Comparison of ENCODE assay signal across 26 cellular contexts in genomic region chr2:53452400-53452799, GRCh38.
A peak's percentile ranks its signal among the peaks of the same experiment; 100 is the strongest.
DNase-seq lines count a peak whose midpoint lies in the region; ATAC-seq, FAIRE-seq and TF ChIP-seq lines count a peak whose summit lies in the region.
"Had no signal": no experiment of that assay in that cellular context is flagged by ENCODE, and none has a peak within 500 bp of the region (broad histone marks: within the 10 kb centered on the region; RNA-seq: fewer than 3 reads in every experiment).

No MANE protein-coding gene starts in this region.

- H3K27ac ChIP-seq in GM23338 (ENCODE audit: low read depth), result no peak overlapping the region
- H3K27ac ChIP-seq in H1 (ENCODE audit: low read depth, low read length), result no peak overlapping the region
- H3K27ac ChIP-seq: Peyer's patch had no signal

- H3K79me1 ChIP-seq in H1 (ENCODE audit: low read depth, low read length), result no peaks in the 10 kb centered on the region

- H2AK5ac ChIP-seq in H1 (ENCODE audit: low read depth, low read length), result no peak overlapping the region

- H4K91ac ChIP-seq in H1 (replicated peaks; ENCODE audit: insufficient read length, low read length), result no peak overlapping the region

- H4K20me1 ChIP-seq in GM23338 (replicated peaks; ENCODE audit: insufficient read depth), result no peaks in the 10 kb centered on the region
- no peaks in the 10 kb centered on the region for H4K20me1 ChIP-seq in H1 (replicated peaks in 1 of 2; ENCODE audit: control insufficient read depth in 1 of 2, insufficient read depth in 2 of 2, low read length in 2 of 2)

- H3K14ac ChIP-seq in H1 (ENCODE audit: insufficient read length), result no peak overlapping the region

- POLR2A ChIA-PET in H1 (lab: Charles Lee; ENCODE audit: partially characterized antibody), result no interaction called here
- POLR2A ChIA-PET in activated CD4-positive, alpha-beta T cell treated with anti-CD3 and anti-CD28 coated beads for 36 hours (lab: Charles Lee), result no interaction called here

- H3K4me3 Mint-ChIP-seq in GM23338, result no peak overlapping the region
- no peak overlapping the region for H3K4me3 Mint-ChIP-seq in activated CD4-positive, alpha-beta T cell treated with anti-CD3 and anti-CD28 coated beads for 36 hours
- H3K4me3 Mint-ChIP-seq: CD4-positive, alpha-beta memory T cell; H9; HFFc6; IgD-negative memory B cell had no signal

- no peak for TF ChIP-seq CTCF in GM23338 (conservative IDR thresholded peaks at IDR 0.05; ENCODE audit: low read depth in 2 of 2)
- TF ChIP-seq CTCF in H1 (IDR thresholded peaks at IDR 0.05; ENCODE audit: control extremely low read depth in 1 of 3, insufficient read depth in 1 of 3, low read depth in 1 of 3, low read length in 3 of 3), result no peak

- H2AFZ ChIP-seq in GM23338 (no peak overlapping the region), H1 (ENCODE audit: low read length) (no peak overlapping the region)

- FAIRE-seq in H1 (lab: Jason Lieb, UNC), result no peak
- FAIRE-seq: GM12892 had no signal

- no peaks in the 10 kb centered on the region; the same call in 1 of the 2 replicates for H3K23me2 ChIP-seq in H1 (ENCODE audit: low read depth, low read length)

- H3K9ac ChIP-seq in H1 (replicated peaks in 1 of 4; ENCODE audit: extremely low read depth in 1 of 4, low read depth in 3 of 4, low read length in 3 of 4), result no peak overlapping the region
- H3K9ac ChIP-seq: SK-N-SH had no signal

- H3K4me3 ChIP-seq in GM23338 (no peak overlapping the region), H1 (ENCODE audit: extremely low read depth in 1 of 4, insufficient read depth in 2 of 4, low read depth in 3 of 4, low read length in 4 of 4) (no peak overlapping the region)
- H3K4me3 ChIP-seq: Peyer's patch had no signal

- H2BK5ac ChIP-seq in H1 (ENCODE audit: low read depth, low read length), result no peak overlapping the region

- H3K23ac ChIP-seq in H1 (ENCODE audit: insufficient read length), result no peak overlapping the region

- no peaks in the 10 kb centered on the region for H3F3A ChIP-seq in GM23338 (replicated peaks; ENCODE audit: low read depth)

- no peak overlapping the region for H3K56ac ChIP-seq in H1 (replicated peaks; ENCODE audit: insufficient read length, low read depth, low read length)

- H3K36me3 ChIP-seq in GM23338 (ENCODE audit: insufficient read depth), result no peaks in the 10 kb centered on the region
- H3K36me3 ChIP-seq in H1 (ENCODE audit: control insufficient read depth in 2 of 4, insufficient read depth in 4 of 4, low read length in 3 of 4), result no peaks in the 10 kb centered on the region
- H3K36me3 ChIP-seq: Peyer's patch had no signal

- H3K79me2 ChIP-seq in GM23338 (replicated peaks; ENCODE audit: insufficient read depth), result no peaks in the 10 kb centered on the region
- no peaks in the 10 kb centered on the region for H3K79me2 ChIP-seq in H1 (ENCODE audit: control insufficient read depth in 1 of 2, insufficient read depth in 2 of 2, low read length in 2 of 2)

- H3K27ac Mint-ChIP-seq in GM23338, result no peak overlapping the region
- no peak overlapping the region for H3K27ac Mint-ChIP-seq in activated CD4-positive, alpha-beta T cell treated with anti-CD3 and anti-CD28 coated beads for 36 hours
- H3K27ac Mint-ChIP-seq: CD4-positive, alpha-beta memory T cell; H9; HFFc6; IgD-negative memory B cell had no signal

- H3K4me1 ChIP-seq in GM23338 (ENCODE audit: insufficient read depth) (no peaks in the 10 kb centered on the region), H1 (replicated peaks in 1 of 4; ENCODE audit: control insufficient read depth in 3 of 4, insufficient read depth in 4 of 4, low read length in 3 of 4) (peaks cover 0 to 5% (median 0%) of the 10 kb centered on the region in 4 experiments; a peak in 1 of 7 replicates)
- H3K4me1 ChIP-seq: Peyer's patch had no signal

- ATAC-seq in GM23338, result peak; percentile 39; the same call in 1 of the 3 replicates
- no peak for ATAC-seq in activated CD4-positive, alpha-beta T cell treated with anti-CD3 and anti-CD28 coated beads for 36 hours

- no peak for TF ChIP-seq POLR2A in H1 (IDR thresholded peaks at IDR 0.05; ENCODE audit: control extremely low read depth in 1 of 2, low read depth in 2 of 2, low read length in 2 of 2)

- H3K4me1 Mint-ChIP-seq in GM23338, result peaks cover 26% of the 10 kb centered on the region; the same call in 2 of the 3 replicates
- no peaks in the 10 kb centered on the region for H3K4me1 Mint-ChIP-seq in activated CD4-positive, alpha-beta T cell treated with anti-CD3 and anti-CD28 coated beads for 36 hours
- H3K4me1 Mint-ChIP-seq: CD4-positive, alpha-beta memory T cell; IgD-negative memory B cell had no signal

- H3K9me3 ChIP-seq in H1 (ENCODE audit: insufficient read depth in 2 of 2, low read depth in 1 of 2, low read length in 1 of 2), result 0 out of 4 replicates have a peak, but pooled peaks cover 2% of the 10 kb centered on the region in 2 experiments
- H3K9me3 ChIP-seq: Peyer's patch, SK-N-SH had no signal

- H3K36me3 Mint-ChIP-seq in GM23338 (ENCODE audit: low read depth), result peaks cover 4% of the 10 kb centered on the region; the same call in 2 of the 3 replicates
- H3K36me3 Mint-ChIP-seq in activated CD4-positive, alpha-beta T cell treated with anti-CD3 and anti-CD28 coated beads for 36 hours (ENCODE audit: low read depth), result no peaks in the 10 kb centered on the region
- H3K36me3 Mint-ChIP-seq: CD4-positive, alpha-beta memory T cell; IgD-negative memory B cell had no signal

- no peaks in the 10 kb centered on the region for H3K27me3 Mint-ChIP-seq in GM23338 (ENCODE audit: insufficient read depth, low read depth, poor library complexity)
- peaks cover 2% of the 10 kb centered on the region for H3K27me3 Mint-ChIP-seq in activated CD4-positive, alpha-beta T cell treated with anti-CD3 and anti-CD28 coated beads for 36 hours
- H3K27me3 Mint-ChIP-seq: IgD-negative memory B cell had no signal

- no peak overlapping the region for H3K4me2 ChIP-seq in GM23338
- no peak overlapping the region for H3K4me2 ChIP-seq in H1 (ENCODE audit: insufficient read depth in 1 of 2, low read depth in 2 of 2, low read length in 2 of 2)
- H3K4me2 ChIP-seq: SK-N-SH had no signal

- no peak overlapping the region for H2BK120ac ChIP-seq in H1 (replicated peaks; ENCODE audit: low read depth, low read length)

- H3K27me3 ChIP-seq in GM23338 (ENCODE audit: insufficient read depth) (no peaks in the 10 kb centered on the region), H1 (replicated peaks in 1 of 4; ENCODE audit: control insufficient read depth in 3 of 4, extremely low read depth in 1 of 4, insufficient read depth in 3 of 4, low read length in 3 of 4) (no peaks in the 10 kb centered on the region)
- H3K27me3 ChIP-seq: Peyer's patch had no signal

- H2BK12ac ChIP-seq in H1 (ENCODE audit: low read depth, low read length), result no peak overlapping the region

- WGBS in H1 (ENCODE audit: extremely low coverage in 1 of 2, insufficient coverage in 1 of 2, insufficient read length in 1 of 2, insufficient replicate concordance in 2 of 2, low coverage in 1 of 2, low lambda C conversion rate in 2 of 2, missing lambda C conversion rate in 1 of 2), 2 experiments, result 50% methylated on average over 1 of the region's 1 CpG; no CpG with 5 or more reads in 1 of the 2 experiments

- intact Hi-C loops in activated CD4-positive, alpha-beta T cell treated with anti-CD3 and anti-CD28 coated beads for 36 hours (cut with DNase I, micrococcal nuclease), result no loop called here

- no peak overlapping the region for H4K5ac ChIP-seq in H1 (ENCODE audit: insufficient read length, low read depth, low read length)

- DNase-seq in ELF-1 (ENCODE audit: low read depth, low spot score) (peak; percentile 9), GM23338 (ENCODE audit: low spot score) (peak; percentile 24), NCI-H2171 treated with DMSO at 0.1 percent for 48 hours (lab: John Stamatoyannopoulos, UW) (peak; percentile 45), H1 (ENCODE audit: low read depth in 1 of 2, low spot score in 2 of 2) (no peak), midbrain (lab: John Stamatoyannopoulos, UW) (no peak), KG1 (lab: John Stamatoyannopoulos, UW) (no peak)
- DNase-seq in activated CD4-positive, alpha-beta T cell treated with anti-CD3 and anti-CD28 coated beads for 36 hours, result no peak
- DNase-seq: C1 segment of cervical spinal cord; CD4-positive, alpha-beta memory T cell; COR-L47; DMS79 treated with DMSO at 0.1 percent for 48 hours; H9; HFFc6; Kasumi-1; NCI-H1105; NCI-H1436 treated with DMSO at 0.1 percent for 48 hours; NCI-H187 treated with DMSO at 0.1 percent for 48 hours; NCI-H2107; NCI-H226; NCI-H510A; NCI-H69; Peyer's patch; SK-N-SH; SW 1271 had no signal

- no peak overlapping the region for H2BK20ac ChIP-seq in H1 (ENCODE audit: low read length)

- CTCF ChIA-PET in H1 (lab: Charles Lee; ENCODE audit: partially characterized antibody), result interaction anchor here (0.8 to 1.3 kb wide), 4 partner anchors 10 to 63 kb away, joined by 3 to 5 read pairs (median 3); no protein-coding TSS in a partner anchor
- CTCF ChIA-PET in activated CD4-positive, alpha-beta T cell treated with anti-CD3 and anti-CD28 coated beads for 36 hours (lab: Charles Lee), result interaction anchor here (0.7 kb wide), 1 partner anchor 16 kb away, joined by 3 read pairs; no protein-coding TSS in a partner anchor

- H3K4ac ChIP-seq in H1 (replicated peaks; ENCODE audit: insufficient read length, low read depth, low read length), result no peak overlapping the region

- H4K8ac ChIP-seq in H1 (ENCODE audit: extremely low read depth, insufficient read depth, low read length), result no peak overlapping the region

- H3K18ac ChIP-seq in H1 (ENCODE audit: extremely low read depth, low read length), result no peak overlapping the region

- no peaks in the 10 kb centered on the region for H3K9me3 Mint-ChIP-seq in GM23338
- H3K9me3 Mint-ChIP-seq in activated CD4-positive, alpha-beta T cell treated with anti-CD3 and anti-CD28 coated beads for 36 hours (ENCODE audit: low read depth), result no peaks in the 10 kb centered on the region
- H3K9me3 Mint-ChIP-seq: HFFc6, IgD-negative memory B cell had no signal

- H3K9me2 ChIP-seq in GM23338 (ENCODE audit: insufficient read depth), result peaks cover 27% of the 10 kb centered on the region
- H3K9me2 ChIP-seq: SK-N-SH had no signal

- TF ChIP-seq RAD21 in H1 (IDR thresholded peaks at IDR 0.05 in 1 of 2, conservative IDR thresholded peaks at IDR 0.05 in 1 of 2; ENCODE audit: low read depth in 2 of 2, low read length in 2 of 2), result no peak

- no peak for TF ChIP-seq EP300 in H1 (IDR thresholded peaks at IDR 0.05; ENCODE audit: borderline replicate concordance in 1 of 2, low read depth in 2 of 2, low read length in 2 of 2)

- no peak overlapping the region for H2BK15ac ChIP-seq in H1 (ENCODE audit: low read length)

TF ChIP-seq in GM23338, 12 proteins besides CTCF, POLR2A, EP300 and RAD21 (continues in another document):
- TF ChIP-seq ZNF331 (CRISPR knock-in tag; IDR thresholded peaks at IDR 0.05; ENCODE audit: low read depth), result no peak
- no peak for TF ChIP-seq POLR2AphosphoS5 (IDR thresholded peaks at IDR 0.05; ENCODE audit: low read depth)
- TF ChIP-seq EZH2phosphoT487 (IDR thresholded peaks at IDR 0.05; ENCODE audit: unreplicated experiment), result no peak
- no peak for TF ChIP-seq NANOG (IDR thresholded peaks at IDR 0.05; ENCODE audit: borderline replicate concordance)

TF ChIP-seq in H1, 55 proteins besides CTCF, POLR2A, EP300 and RAD21:
- TF ChIP-seq TCF12 (IDR thresholded peaks at IDR 0.05; ENCODE audit: low read depth, low read length) (0 out of 2 replicates have a peak, but pooled peaks have one; percentile 39), YY1 (IDR thresholded peaks at IDR 0.05; ENCODE audit: low read depth, low read length) (peak; percentile 84), SUZ12 (IDR thresholded peaks at IDR 0.05; ENCODE audit: low read length) (no peak)

Comparison
In these comparisons a context has a peak if more than half of its experiments do, and no peak if none do; other contexts are left out.
1. DNase-seq: peak in ELF-1 (single experiment), GM23338 (single experiment) and NCI-H2171 treated with DMSO at 0.1 percent for 48 hours (single experiment); none in H1 (0 of 2), activated CD4-positive, alpha-beta T cell treated with anti-CD3 and anti-CD28 coated beads for 36 hours (single experiment), midbrain (single experiment) and KG1 (single experiment).